ENCODE assay signal across 1 cellular context in genomic region chr19:5090780-5091575, GRCh38.
TF ChIP-seq lines count a peak whose summit lies in the region.

No MANE protein-coding gene starts in this region.

TF ChIP-seq in K562, 482 proteins besides CTCF, POLR2A, EP300 and RAD21 (continued from another document and continues in another):
- TF ChIP-seq ZNF395 (CRISPR knock-in tag; IDR thresholded peaks at IDR 0.05) = peak; percentile 94
- TF ChIP-seq KLF13 (tag; IDR thresholded peaks at IDR 0.05; ENCODE audit: borderline replicate concordance, low read depth) = peak; percentile 64; the same call in 1 of the 2 replicates
- TF ChIP-seq TOE1 (IDR thresholded peaks at IDR 0.05; ENCODE audit: borderline replicate concordance) = peak; percentile 9; the same call in 1 of the 2 replicates
- no peak for TF ChIP-seq TOE1 (CRISPR knock-in tag; IDR thresholded peaks at IDR 0.05; ENCODE audit: borderline replicate concordance, low read depth)
- no peak for TF ChIP-seq ELK3 (CRISPR knock-in tag; IDR thresholded peaks at IDR 0.05)
- TF ChIP-seq ARID2 (IDR thresholded peaks at IDR 0.05) = no peak
- TF ChIP-seq ZNF583 (CRISPR knock-in tag; IDR thresholded peaks at IDR 0.05) = no peak; the same call in none of the 2 replicates
- peak in 1 of 2 experiments; percentile 49; a peak in 1 of 4 replicates for TF ChIP-seq FOXA3 (CRISPR knock-in tag; conservative IDR thresholded peaks at IDR 0.05 in 1 of 2, IDR thresholded peaks at IDR 0.05 in 1 of 2)
- TF ChIP-seq DMBX1 (CRISPR knock-in tag; IDR thresholded peaks at IDR 0.05; ENCODE audit: borderline replicate concordance) = peak; percentile 86
- peak; percentile 54 to 56; a peak in 3 of 4 replicates for TF ChIP-seq TRIM24 (IDR thresholded peaks at IDR 0.05)
- no peak for TF ChIP-seq BDP1 (IDR thresholded peaks at IDR 0.05; ENCODE audit: insufficient read depth, insufficient read length)
- no peak for TF ChIP-seq ID3 (CRISPR knock-in tag; IDR thresholded peaks at IDR 0.05)
- peak; percentile 78; the same call in 1 of the 2 replicates for TF ChIP-seq ID3 (tag; IDR thresholded peaks at IDR 0.05)
- no peak for TF ChIP-seq ZNF57 (CRISPR knock-in tag; IDR thresholded peaks at IDR 0.05)
- TF ChIP-seq BRD9 (IDR thresholded peaks at IDR 0.05; ENCODE audit: low read depth, partially characterized antibody) = peak; percentile 36
- TF ChIP-seq FOXJ2 (tag; IDR thresholded peaks at IDR 0.05) = no peak
- peak; percentile 50; the same call in 1 of the 2 replicates for TF ChIP-seq NFIC (IDR thresholded peaks at IDR 0.05)
- TF ChIP-seq ZNF324 (CRISPR knock-in tag; IDR thresholded peaks at IDR 0.05) = no peak
- TF ChIP-seq SNIP1 (IDR thresholded peaks at IDR 0.05; ENCODE audit: low read depth) = no peak
- no peak for TF ChIP-seq MLX (CRISPR knock-in tag; conservative IDR thresholded peaks at IDR 0.05)
- TF ChIP-seq ZNF217 (CRISPR knock-in tag; IDR thresholded peaks at IDR 0.05) = no peak
- no peak for TF ChIP-seq POLR3G (IDR thresholded peaks at IDR 0.05; ENCODE audit: extremely low read depth, insufficient read length, insufficient replicate concordance)
- TF ChIP-seq RHOXF2B (CRISPR knock-in tag; conservative IDR thresholded peaks at IDR 0.05) = no peak
- TF ChIP-seq HNRNPH1 (optimal IDR thresholded peaks at IDR 0.05; ENCODE audit: low read depth, low read length) = no peak
- no peak for TF ChIP-seq U2AF2 (optimal IDR thresholded peaks at IDR 0.05; ENCODE audit: low read depth, low read length)
- no peak for TF ChIP-seq ZSCAN32 (CRISPR knock-in tag; IDR thresholded peaks at IDR 0.05)
- no peak for TF ChIP-seq PKNOX1 (IDR thresholded peaks at IDR 0.05)
- peak; percentile 62 for TF ChIP-seq TAF9B (IDR thresholded peaks at IDR 0.05; ENCODE audit: partially characterized antibody)
- no peak for TF ChIP-seq ZNF445 (CRISPR knock-in tag; IDR thresholded peaks at IDR 0.05; ENCODE audit: low read depth)
- TF ChIP-seq MBD2 (IDR thresholded peaks at IDR 0.05; ENCODE audit: borderline replicate concordance, low read depth) = no peak; the same call in 1 of the 2 replicates
- no peak for TF ChIP-seq NFE2 (IDR thresholded peaks at IDR 0.05; ENCODE audit: low read depth)
- no peak for TF ChIP-seq DDX20 (tag; IDR thresholded peaks at IDR 0.05; ENCODE audit: low read depth)
- no peak for TF ChIP-seq E2F5 (CRISPR knock-in tag; IDR thresholded peaks at IDR 0.05)
- no peak for TF ChIP-seq SRSF9 (IDR thresholded peaks at IDR 0.05; ENCODE audit: borderline replicate concordance, low read depth, low read length)
- TF ChIP-seq PHF20 (IDR thresholded peaks at IDR 0.05; ENCODE audit: partially characterized antibody) = no peak
- no peak for TF ChIP-seq ZNF3 (CRISPR knock-in tag; IDR thresholded peaks at IDR 0.05)
- TF ChIP-seq YY1 (IDR thresholded peaks at IDR 0.05; ENCODE audit: borderline replicate concordance in 1 of 3, control insufficient read depth in 1 of 3, extremely low read depth in 1 of 3, insufficient read depth in 3 of 3, insufficient read length in 1 of 3, insufficient replicate concordance in 2 of 3, low read depth in 1 of 3, low read length in 2 of 3) = peak in 2 of 3 experiments; percentile 84 to 87
- TF ChIP-seq E2F1 (CRISPR knock-in tag; IDR thresholded peaks at IDR 0.05) = no peak
- TF ChIP-seq HNRNPUL1 (IDR thresholded peaks at IDR 0.05; ENCODE audit: low read length) = no peak
- peak; percentile 22; the same call in 1 of the 2 replicates for TF ChIP-seq TEAD2 (tag; IDR thresholded peaks at IDR 0.05)
- peak; percentile 93 for TF ChIP-seq TCF3 (CRISPR knock-in tag; IDR thresholded peaks at IDR 0.05)
- TF ChIP-seq ZNF668 (CRISPR knock-in tag; IDR thresholded peaks at IDR 0.05) = peak; percentile 69; the same call in 1 of the 2 replicates
- TF ChIP-seq HDGF (IDR thresholded peaks at IDR 0.05) = peak; percentile 88; the same call in 1 of the 2 replicates
- no peak for TF ChIP-seq WHSC1 (IDR thresholded peaks at IDR 0.05; ENCODE audit: low read length)
- no peak for TF ChIP-seq ZNF561 (CRISPR knock-in tag; conservative IDR thresholded peaks at IDR 0.05)
- no peak for TF ChIP-seq MTA1 (IDR thresholded peaks at IDR 0.05; ENCODE audit: borderline replicate concordance)
- TF ChIP-seq PCBP2 (IDR thresholded peaks at IDR 0.05; ENCODE audit: low read depth, low read length, poor library complexity, severe bottlenecking) = no peak
- TF ChIP-seq ZNF586 (CRISPR knock-in tag; conservative IDR thresholded peaks at IDR 0.05) = no peak
- peak in 1 of 2 experiments; percentile 89; a peak in 2 of 3 replicates for TF ChIP-seq CBX3 (IDR thresholded peaks at IDR 0.05; ENCODE audit: borderline replicate concordance in 1 of 2, low read length in 2 of 2)
- TF ChIP-seq BMI1 (IDR thresholded peaks at IDR 0.05; ENCODE audit: low read length) = no peak
- no peak for TF ChIP-seq POLR2AphosphoS2 (IDR thresholded peaks at IDR 0.05; ENCODE audit: low read length)
- no peak for TF ChIP-seq E2F8 (IDR thresholded peaks at IDR 0.05; ENCODE audit: low read depth, partially characterized antibody)
- TF ChIP-seq HMBOX1 (IDR thresholded peaks at IDR 0.05) = peak; percentile 82
- peak; percentile 76 for TF ChIP-seq ZNF766 (CRISPR knock-in tag; conservative IDR thresholded peaks at IDR 0.05)
- TF ChIP-seq MECOM (CRISPR knock-in tag; IDR thresholded peaks at IDR 0.05) = no peak; the same call in 1 of the 2 replicates
- TF ChIP-seq SMARCC2 (IDR thresholded peaks at IDR 0.05; ENCODE audit: low read depth) = peak; percentile 81; the same call in 1 of the 2 replicates
- 0 out of 2 replicates have a peak, but pooled peaks have one; percentile 44 for TF ChIP-seq ZBTB17 (CRISPR knock-in tag; IDR thresholded peaks at IDR 0.05)
- TF ChIP-seq ZNF778 (CRISPR knock-in tag; IDR thresholded peaks at IDR 0.05) = no peak
- TF ChIP-seq FOXM1 (IDR thresholded peaks at IDR 0.05; ENCODE audit: low read depth) = peak; percentile 28; the same call in 1 of the 2 replicates
- TF ChIP-seq FOXM1 (CRISPR knock-in tag; IDR thresholded peaks at IDR 0.05; ENCODE audit: low read depth) = no peak
- no peak for TF ChIP-seq ZHX1 (conservative IDR thresholded peaks at IDR 0.05; ENCODE audit: low read length)
- TF ChIP-seq ZNF785 (CRISPR knock-in tag; IDR thresholded peaks at IDR 0.05) = no peak
- no peak for TF ChIP-seq GATAD2A (IDR thresholded peaks at IDR 0.05)
